In the genomic region with DNA sequence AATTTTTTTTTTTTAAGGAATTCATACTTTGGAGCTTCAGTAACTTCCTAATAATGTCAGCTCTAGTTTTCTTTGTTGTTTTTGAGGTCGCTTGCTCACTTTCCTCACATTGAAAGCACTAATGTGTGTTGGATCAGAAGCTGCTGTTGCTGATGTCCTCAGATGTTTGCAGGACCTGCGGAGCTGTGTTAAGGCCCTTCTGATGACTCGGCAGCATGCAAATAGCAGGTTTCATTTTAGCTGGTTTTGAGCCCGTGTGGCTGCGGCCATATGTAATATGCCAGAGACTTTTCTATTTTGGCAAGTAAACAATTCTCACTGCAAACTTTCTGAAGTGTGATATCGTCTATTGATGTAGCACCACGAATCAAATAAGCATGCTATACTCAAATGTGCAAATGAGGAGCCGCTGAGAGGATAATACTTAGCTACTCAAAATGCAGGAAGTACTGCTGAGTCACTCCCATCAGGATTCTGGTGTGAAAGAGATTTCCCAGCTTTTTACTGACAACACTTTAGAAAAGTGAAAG, we compare ENCODE assay signal across 8 cellular contexts.
DNase-seq lines count a peak whose midpoint lies in the region; ATAC-seq and TF ChIP-seq lines count a peak whose summit lies in the region.

No MANE protein-coding gene starts in this region.

- H3K4me3 ChIP-seq in AG10803 (ENCODE audit: low read length) (peak overlapping the region; percentile 34), HUES48 (ENCODE audit: low read depth, low read length) (no peak overlapping the region), mesodermal cell (ENCODE audit: extremely low read depth, insufficient read depth, low read length, poor library complexity, severe bottlenecking) (no peak overlapping the region)

- WGBS in mesodermal cell (ENCODE audit: insufficient coverage in 2 of 2), 2 experiments, result 15 to 27% methylated on average over 5 to 8 of the region's 8 CpGs

- ATAC-seq in GM19468 (IDR thresholded peaks at IDR 0.05; ENCODE audit: extremely low read depth, unreplicated experiment), result peak; percentile 60

- DNase-seq in AG10803 (ENCODE audit: low read depth) (peak; percentile 96), NCI-H446 (lab: John Stamatoyannopoulos, UW) (no peak), NCI-H2029 treated with DMSO at 0.1 percent for 48 hours (lab: John Stamatoyannopoulos, UW) (no peak), SKM-1 (lab: John Stamatoyannopoulos, UW; ENCODE audit: unreplicated experiment) (no peak)

- H3K9ac ChIP-seq in HUES48 (ENCODE audit: low read depth, low read length), result peak overlapping the region; percentile 59

- H3K36me3 ChIP-seq in HUES48 (ENCODE audit: control insufficient read depth, insufficient read depth, low read length) (peaks cover 65% of the 10 kb centered on the region), mesodermal cell (ENCODE audit: control insufficient read depth, insufficient read depth, low read length) (peaks cover 80% of the 10 kb centered on the region)

- H3K27me3 ChIP-seq in HUES48 (ENCODE audit: control insufficient read depth, insufficient read depth, low read length), result no peaks in the 10 kb centered on the region

- peaks cover 12% of the 10 kb centered on the region for H3K4me1 ChIP-seq in HUES48 (ENCODE audit: control insufficient read depth, insufficient read depth, low read length)
- peaks cover 5% of the 10 kb centered on the region for H3K4me1 ChIP-seq in mesodermal cell (ENCODE audit: control insufficient read depth, insufficient read depth, low read length, poor library complexity, severe bottlenecking)

- H3K27ac ChIP-seq in HUES48 (ENCODE audit: low read depth, low read length) (peak overlapping the region; percentile 88), cingulate gyrus (ENCODE audit: low read depth, low read length) (peak overlapping the region; percentile 55), mesodermal cell (ENCODE audit: low read depth, low read length, severe bottlenecking) (peak overlapping the region; percentile 84)

- H3K9me3 ChIP-seq in HUES48 (ENCODE audit: control insufficient read depth, insufficient read depth, low read length) (no peaks in the 10 kb centered on the region), mesodermal cell (ENCODE audit: control insufficient read depth, low read length) (no peaks in the 10 kb centered on the region)

- TF ChIP-seq CTCF in AG10803 (conservative IDR thresholded peaks at IDR 0.05; ENCODE audit: low read length), result no peak
